In genomic region chr16:87863327-87863635, GRCh38 we compare ENCODE assay signal across 8 cellular contexts. TPM values are rescaled to one million over a fixed set of nuclear protein-coding genes. Genes with fewer than 3 reads are reported as not detected.
DNase-seq lines count a peak whose midpoint lies in the region; ATAC-seq and TF ChIP-seq lines count a peak whose summit lies in the region.
"Not testable (repeated sequence)": the region's sequence is repeated elsewhere in the genome, so short reads cannot be mapped to it uniquely, and the experiment has no call there.

No MANE protein-coding gene starts in this region.

- DNase-seq in DND-41; activated CD8-positive, alpha-beta T cell treated with anti-CD3 and anti-CD28 coated beads for 36 hours; activated naive CD8-positive, alpha-beta T cell treated with anti-CD3 and anti-CD28 coated beads, Interleukin-2, amount 50 U/mL, for 24 hours; type B pancreatic cell (ENCODE audit: extremely low spot score, unreplicated experiment): not testable (repeated sequence)
- peak in 1 of 3 donors; percentile 72 for DNase-seq in right cardiac atrium

- H4K20me1 ChIP-seq in DND-41 (ENCODE audit: insufficient read depth, low read length), result peaks cover 90% of the 10 kb centered on the region
- not testable (repeated sequence) for H4K20me1 ChIP-seq in OCI-LY1 (ENCODE audit: insufficient read depth, low read length)

- H3K27ac ChIP-seq in DND-41 (ENCODE audit: low read length), result peak overlapping the region; percentile 67
- peak overlapping the region; percentile 36 for H3K27ac ChIP-seq in OCI-LY1 (ENCODE audit: low read depth, low read length, poor library complexity, severe bottlenecking)
- H3K27ac ChIP-seq in esophagus (ENCODE audit: low read depth in 2 of 2, low read length in 1 of 2), result peak overlapping the region; percentile 12 to 60
- peak overlapping the region; percentile 51 for H3K27ac ChIP-seq in right cardiac atrium (ENCODE audit: low read length)
- H3K27ac ChIP-seq in rectal smooth muscle tissue (ENCODE audit: low read depth, low read length), result peak overlapping the region; percentile 85

- H3K9me3 ChIP-seq in DND-41 (ENCODE audit: insufficient read depth, low read length, severe bottlenecking); OCI-LY1 (ENCODE audit: low read length); esophagus (ENCODE audit: control insufficient read depth in 2 of 2, insufficient read depth in 1 of 2, low read depth in 1 of 2, low read length in 1 of 2); right cardiac atrium (ENCODE audit: control insufficient read depth, low read length): not testable (repeated sequence)

- intact Hi-C loops in activated CD8-positive, alpha-beta T cell treated with anti-CD3 and anti-CD28 coated beads for 36 hours (cut with micrococcal nuclease); right cardiac atrium (cut with DNase I): not testable (repeated sequence)

- H3K9ac ChIP-seq in DND-41 (ENCODE audit: low read depth, low read length), result peak overlapping the region; percentile 32
- not testable (repeated sequence) for H3K9ac ChIP-seq in OCI-LY1 (ENCODE audit: low read length); rectal smooth muscle tissue (ENCODE audit: low read length)

- POLR2A ChIA-PET in activated CD8-positive, alpha-beta T cell treated with anti-CD3 and anti-CD28 coated beads for 36 hours (lab: Charles Lee), result interaction anchor here (1.0 to 3.5 kb wide), 5 partner anchors 10 to 99 kb away, joined by 3 to 20 read pairs (median 3); no protein-coding TSS in a partner anchor

- WGBS in esophagus, 2 donors, result 53 to 61% methylated on average over 9 of the region's 9 CpGs
- 66% methylated on average over 9 of the region's 9 CpGs for WGBS in right cardiac atrium

- H3K9me2 ChIP-seq in OCI-LY1 (ENCODE audit: low read depth, low read length), result not testable (repeated sequence)

- not testable (repeated sequence) for ATAC-seq in DND-41 (ENCODE audit: insufficient read depth, low read depth); activated CD8-positive, alpha-beta T cell treated with anti-CD3 and anti-CD28 coated beads for 36 hours; activated naive CD8-positive, alpha-beta T cell treated with anti-CD3 and anti-CD28 coated beads, Interleukin-2, amount 50 U/mL, for 24 hours
- ATAC-seq in right cardiac atrium, result peak; percentile 15 to 40

- H3K4me3 ChIP-seq in DND-41 (ENCODE audit: low read depth in 1 of 2, low read length in 2 of 2), result peak overlapping the region in 1 of 2 experiments; percentile 48; a peak in 1 of 4 replicates
- H3K4me3 ChIP-seq in OCI-LY1 (ENCODE audit: low read depth, low read length, poor library complexity, severe bottlenecking), result peak overlapping the region; percentile 45
- peak overlapping the region in 1 of 2 donors; percentile 15 for H3K4me3 ChIP-seq in esophagus (ENCODE audit: low read depth in 1 of 2, low read length in 2 of 2)
- H3K4me3 ChIP-seq in right cardiac atrium (ENCODE audit: low read length); rectal smooth muscle tissue (ENCODE audit: low read length): not testable (repeated sequence)

- H3F3A ChIP-seq in OCI-LY1 (ENCODE audit: insufficient read depth, low read length), result not testable (repeated sequence)

- H3K4me3 Mint-ChIP-seq in activated CD8-positive, alpha-beta T cell treated with anti-CD3 and anti-CD28 coated beads for 36 hours, result peak overlapping the region; percentile 50
- H3K4me3 Mint-ChIP-seq in activated naive CD8-positive, alpha-beta T cell treated with anti-CD3 and anti-CD28 coated beads, Interleukin-2, amount 50 U/mL, for 24 hours, result peak overlapping the region; percentile 99
- not testable (repeated sequence) for H3K4me3 Mint-ChIP-seq in type B pancreatic cell

- not testable (repeated sequence) for H3K9me3 Mint-ChIP-seq in activated CD8-positive, alpha-beta T cell treated with anti-CD3 and anti-CD28 coated beads for 36 hours; activated naive CD8-positive, alpha-beta T cell treated with anti-CD3 and anti-CD28 coated beads, Interleukin-2, amount 50 U/mL, for 24 hours; type B pancreatic cell

- not testable (repeated sequence) for TF ChIP-seq CTCF in DND-41 (IDR thresholded peaks at IDR 0.05; ENCODE audit: borderline replicate concordance, extremely low read depth, low read length, poor library complexity, severe bottlenecking); OCI-LY1 (IDR thresholded peaks at IDR 0.05; ENCODE audit: low read length); activated CD8-positive, alpha-beta T cell treated with anti-CD3 and anti-CD28 coated beads for 36 hours (IDR thresholded peaks at IDR 0.05); type B pancreatic cell (conservative IDR thresholded peaks at IDR 0.05)

- H3K4me2 ChIP-seq in DND-41 (ENCODE audit: insufficient read depth, low read length), result peak overlapping the region; percentile 54
- peak overlapping the region; percentile 58 for H3K4me2 ChIP-seq in OCI-LY1 (ENCODE audit: low read length)

- H2AFZ ChIP-seq in DND-41 (ENCODE audit: low read depth, low read length); OCI-LY1 (ENCODE audit: low read length): not testable (repeated sequence)

- peaks cover 59% of the 10 kb centered on the region for H3K4me1 Mint-ChIP-seq in activated CD8-positive, alpha-beta T cell treated with anti-CD3 and anti-CD28 coated beads for 36 hours (ENCODE audit: low read depth)
- H3K4me1 Mint-ChIP-seq in activated naive CD8-positive, alpha-beta T cell treated with anti-CD3 and anti-CD28 coated beads, Interleukin-2, amount 50 U/mL, for 24 hours, result peaks cover 67% of the 10 kb centered on the region
- peaks cover 18% of the 10 kb centered on the region for H3K4me1 Mint-ChIP-seq in type B pancreatic cell (ENCODE audit: unreplicated experiment)

- not testable (repeated sequence) for H3K27me3 Mint-ChIP-seq in activated CD8-positive, alpha-beta T cell treated with anti-CD3 and anti-CD28 coated beads for 36 hours; activated naive CD8-positive, alpha-beta T cell treated with anti-CD3 and anti-CD28 coated beads, Interleukin-2, amount 50 U/mL, for 24 hours; type B pancreatic cell

- peaks cover 80% of the 10 kb centered on the region for H3K36me3 Mint-ChIP-seq in activated CD8-positive, alpha-beta T cell treated with anti-CD3 and anti-CD28 coated beads for 36 hours (ENCODE audit: low read depth)
- H3K36me3 Mint-ChIP-seq in activated naive CD8-positive, alpha-beta T cell treated with anti-CD3 and anti-CD28 coated beads, Interleukin-2, amount 50 U/mL, for 24 hours (ENCODE audit: low read depth), result peaks cover 73% of the 10 kb centered on the region
- H3K36me3 Mint-ChIP-seq in type B pancreatic cell, result not testable (repeated sequence)

- peaks cover 78% of the 10 kb centered on the region for H3K36me3 ChIP-seq in DND-41 (ENCODE audit: insufficient read depth, low read length)
- H3K36me3 ChIP-seq in OCI-LY1 (ENCODE audit: insufficient read depth, low read length), result peaks cover 74% of the 10 kb centered on the region
- H3K36me3 ChIP-seq in esophagus (ENCODE audit: control insufficient read depth in 2 of 2, insufficient read depth in 2 of 2, low read length in 1 of 2); rectal smooth muscle tissue (ENCODE audit: control insufficient read depth, insufficient read depth, low read length): not testable (repeated sequence)

- peaks cover 93% of the 10 kb centered on the region for H3K4me1 ChIP-seq in DND-41 (ENCODE audit: insufficient read depth, low read length)
- H3K4me1 ChIP-seq in OCI-LY1 (ENCODE audit: insufficient read depth, low read length, severe bottlenecking), result peaks cover 85% of the 10 kb centered on the region
- H3K4me1 ChIP-seq in esophagus (ENCODE audit: control insufficient read depth in 2 of 2, insufficient read depth in 2 of 2, low read length in 1 of 2), result peaks cover 8 to 18% of the 10 kb centered on the region in 2 donors
- H3K4me1 ChIP-seq in right cardiac atrium (ENCODE audit: control insufficient read depth, insufficient read depth, low read length), result not testable (repeated sequence)
- H3K4me1 ChIP-seq in rectal smooth muscle tissue (ENCODE audit: control insufficient read depth, insufficient read depth, low read length), result peaks cover 16% of the 10 kb centered on the region

- H3K27ac Mint-ChIP-seq in activated CD8-positive, alpha-beta T cell treated with anti-CD3 and anti-CD28 coated beads for 36 hours, result peak overlapping the region; percentile 59
- H3K27ac Mint-ChIP-seq in activated naive CD8-positive, alpha-beta T cell treated with anti-CD3 and anti-CD28 coated beads, Interleukin-2, amount 50 U/mL, for 24 hours, result peak overlapping the region; percentile 54
- H3K27ac Mint-ChIP-seq in type B pancreatic cell, result peak overlapping the region; percentile 14

- CTCF ChIA-PET in activated CD8-positive, alpha-beta T cell treated with anti-CD3 and anti-CD28 coated beads for 36 hours (lab: Charles Lee), result not testable (repeated sequence)

- H3K79me2 ChIP-seq in DND-41 (ENCODE audit: insufficient read depth, low read length), result peaks cover 99% of the 10 kb centered on the region
- peaks cover 72% of the 10 kb centered on the region for H3K79me2 ChIP-seq in OCI-LY1 (ENCODE audit: insufficient read depth, low read length)

- H3K27me3 ChIP-seq in DND-41 (ENCODE audit: insufficient read depth, low read length, poor library complexity); OCI-LY1 (ENCODE audit: insufficient read depth, low read length); esophagus (ENCODE audit: control insufficient read depth in 1 of 2, insufficient read depth in 2 of 2, low read length in 2 of 2); right cardiac atrium (ENCODE audit: control insufficient read depth, insufficient read depth); rectal smooth muscle tissue (ENCODE audit: control insufficient read depth, insufficient read depth, low read length): not testable (repeated sequence)

RNA-seq across cellular contexts. Expression of gene SLC7A5, which starts 6.0 kb away (rescaled TPM):
- total RNA-seq in activated CD8-positive, alpha-beta T cell treated with anti-CD3 and anti-CD28 coated beads for 36 hours, result 100 to 1,000 TPM; 230 to 236 TPM
- polyA plus RNA-seq in esophagus (100 to 1,000 TPM; 117 to 138 TPM), right cardiac atrium (11.6 TPM)
- total RNA-seq in right cardiac atrium (10 to 100 TPM in 2 of 4 donors, 1 to 10 TPM in 2; 6.6 to 23.3 (median 10.3) TPM), type B pancreatic cell (ENCODE audit: low replicate concordance) (40.4 and 51.2 TPM in 2 replicates)
